ENCODE assay signal across 9 cellular contexts in the genomic region with DNA sequence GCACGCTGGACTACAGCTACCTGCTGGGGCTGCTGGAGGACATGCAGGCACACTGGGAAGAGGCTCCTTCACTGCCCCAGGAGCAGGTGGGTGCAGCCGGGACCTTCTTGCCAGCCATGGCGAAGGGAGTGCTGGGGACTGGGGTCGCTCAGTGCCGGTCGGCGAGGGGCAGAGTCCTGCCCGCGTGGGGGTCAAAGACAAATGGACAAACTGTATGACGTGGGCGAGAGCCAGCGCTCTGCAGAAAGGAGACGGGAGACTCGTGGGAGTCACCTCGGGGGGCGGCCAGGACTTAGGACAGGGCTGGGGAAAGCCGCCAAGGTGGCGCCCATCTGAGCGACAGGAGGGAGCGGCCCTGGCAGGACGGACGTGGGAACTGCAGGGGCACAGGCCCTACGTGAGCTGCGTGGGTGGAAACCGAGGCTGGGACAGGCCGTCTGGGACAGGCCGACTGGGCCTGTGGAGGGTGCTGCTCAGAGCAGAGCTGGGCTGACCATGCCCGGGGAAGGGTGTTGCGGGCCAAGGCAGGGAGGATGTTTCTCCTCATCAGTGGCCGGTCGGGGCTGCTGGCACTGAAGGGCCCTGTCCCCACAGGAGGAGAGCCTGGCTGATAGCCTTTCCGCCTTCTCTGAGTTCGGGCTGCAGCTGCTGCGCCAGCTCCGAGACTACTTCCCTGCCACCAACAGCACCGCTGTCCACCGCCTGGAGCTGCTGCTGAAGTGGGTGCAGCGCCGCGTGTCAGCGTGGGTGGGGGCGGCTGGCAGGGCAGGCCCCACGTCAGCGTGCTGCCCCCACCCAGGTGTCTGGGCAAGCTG. TPM values are rescaled to one million over a fixed set of nuclear protein-coding genes. Genes with fewer than 3 reads are reported as not detected.
DNase-seq lines count a peak whose midpoint lies in the region; ATAC-seq and TF ChIP-seq lines count a peak whose summit lies in the region.
"Had no signal": no experiment of that assay in that cellular context is flagged by ENCODE, and none has a peak within 500 bp of the region (broad histone marks: within the 10 kb centered on the region; RNA-seq: fewer than 3 reads in every experiment).

No MANE protein-coding gene starts in this region.

- TF ChIP-seq CTCF in mammary epithelial cell (conservative IDR thresholded peaks at IDR 0.05 in 1 of 2, IDR thresholded peaks at IDR 0.05 in 1 of 2; ENCODE audit: extremely low read depth in 1 of 2, insufficient read depth in 1 of 2, low read depth in 1 of 2, low read length in 2 of 2): no peak

- H3K36me3 ChIP-seq in CD4-positive, CD25-positive, alpha-beta regulatory T cell (ENCODE audit: control insufficient read depth, insufficient read depth, low read length): peaks cover 2% of the 10 kb centered on the region
- no peaks in the 10 kb centered on the region for H3K36me3 ChIP-seq in mammary epithelial cell (ENCODE audit: insufficient read depth, low read length)

- no peaks in the 10 kb centered on the region for H3K27me3 Mint-ChIP-seq in CD4-positive, CD25-positive, alpha-beta regulatory T cell
- H3K27me3 Mint-ChIP-seq in naive B cell: no peaks in the 10 kb centered on the region

- CTCF ChIA-PET in mammary epithelial cell (lab: Charles Lee; ENCODE audit: low non-redundant PET): no interaction called here

- H3K27me3 ChIP-seq in CD4-positive, CD25-positive, alpha-beta regulatory T cell (ENCODE audit: control insufficient read depth, insufficient read depth, low read length): no peaks in the 10 kb centered on the region
- H3K27me3 ChIP-seq in mammary epithelial cell (ENCODE audit: insufficient read depth, low read length): no peaks in the 10 kb centered on the region

- in situ Hi-C loops in mammary epithelial cell (cut with MboI; ENCODE audit: low sequenced_read_pairs in 2 of 2): no loop called here

- peaks cover 20% of the 10 kb centered on the region for H3K4me1 ChIP-seq in CD4-positive, CD25-positive, alpha-beta regulatory T cell (ENCODE audit: control insufficient read depth, insufficient read depth, low read length, poor library complexity, severe bottlenecking)
- H3K4me1 ChIP-seq in mammary epithelial cell (ENCODE audit: insufficient read depth, low read length): peaks cover 16% of the 10 kb centered on the region

- H3K27ac Mint-ChIP-seq in CD4-positive, CD25-positive, alpha-beta regulatory T cell: peak overlapping the region; percentile 53 to 75 (median 60)
- peak overlapping the region in 3 of 6 donors; percentile 57 to 79 (median 66) for H3K27ac Mint-ChIP-seq in naive B cell

- dilution Hi-C loops in mammary epithelial cell (cut with HindIII; ENCODE audit: low sequenced_read_pairs): no loop called here

- BruUV-seq in mammary epithelial cell (replicated peaks; lab: Mats Ljungman, UMichigan): no TSS peak

- no peaks in the 10 kb centered on the region for H3K79me2 ChIP-seq in mammary epithelial cell (ENCODE audit: insufficient read depth, low read length)

- no peaks in the 10 kb centered on the region for H4K20me1 ChIP-seq in mammary epithelial cell (ENCODE audit: insufficient read depth, low read length)

- no peaks in the 10 kb centered on the region for H3K36me3 Mint-ChIP-seq in CD4-positive, CD25-positive, alpha-beta regulatory T cell
- H3K36me3 Mint-ChIP-seq in naive B cell: no peaks in the 10 kb centered on the region

- no peak overlapping the region for H3K4me3 ChIP-seq in CD4-positive, CD25-positive, alpha-beta regulatory T cell (ENCODE audit: low read depth, low read length)
- H3K4me3 ChIP-seq in mammary epithelial cell (replicated peaks in 1 of 3; ENCODE audit: insufficient read depth in 1 of 3, low read depth in 2 of 3, low read length in 3 of 3): no peak overlapping the region

- H3K27ac ChIP-seq in CD4-positive, CD25-positive, alpha-beta regulatory T cell (ENCODE audit: insufficient read depth, low read length, poor library complexity, severe bottlenecking): no peak overlapping the region
- H3K27ac ChIP-seq in mammary epithelial cell (ENCODE audit: insufficient read depth, low read depth, low read length): no peak overlapping the region

- peak overlapping the region; percentile 62 for H3K4me2 ChIP-seq in mammary epithelial cell (ENCODE audit: insufficient read depth, low read depth, low read length)

- H3K9me3 Mint-ChIP-seq in CD4-positive, CD25-positive, alpha-beta regulatory T cell: no peaks in the 10 kb centered on the region
- no peaks in the 10 kb centered on the region for H3K9me3 Mint-ChIP-seq in naive B cell

- H3K9ac ChIP-seq in mammary epithelial cell (ENCODE audit: insufficient read depth, low read length): no peak overlapping the region

- H3K4me3 Mint-ChIP-seq in CD4-positive, CD25-positive, alpha-beta regulatory T cell: peak overlapping the region; percentile 63 to 80 (median 72)
- peak overlapping the region in 7 of 8 donors; percentile 46 to 93 (median 69) for H3K4me3 Mint-ChIP-seq in naive B cell

- no peak overlapping the region for H2AFZ ChIP-seq in mammary epithelial cell (ENCODE audit: low read depth, low read length)

- intact Hi-C loops in mammary epithelial cell (cut with micrococcal nuclease): loop anchor here (5.0 kb wide), 1 partner anchor 36 kb away; a partner anchor contains a TSS

- WGBS in mammary epithelial cell (ENCODE audit: low coverage, missing lambda C conversion rate): 37% methylated on average over 19 of the region's 44 CpGs

- DNase-seq in CD4-positive, CD25-positive, alpha-beta regulatory T cell: no peak
- no peak for DNase-seq in mammary epithelial cell
- DNase-seq in naive B cell: no peak
- no peak for DNase-seq in COLO829 (ENCODE audit: low spot score)
- DNase-seq in NCI-H345 (lab: John Stamatoyannopoulos, UW): no peak
- DNase-seq in HuH-7.5 (ENCODE audit: low spot score): no peak
- DNase-seq: amniotic stem cell had no signal

- H3K4me1 Mint-ChIP-seq in CD4-positive, CD25-positive, alpha-beta regulatory T cell: peaks cover 0 to 16% (median 3%) of the 10 kb centered on the region in 4 donors
- H3K4me1 Mint-ChIP-seq in naive B cell: peaks cover 13 to 18% (median 17%) of the 10 kb centered on the region in 3 donors

- no peaks in the 10 kb centered on the region for H3K9me3 ChIP-seq in CD4-positive, CD25-positive, alpha-beta regulatory T cell (ENCODE audit: control insufficient read depth in 2 of 2, low read length in 2 of 2)
- H3K9me3 ChIP-seq in mammary epithelial cell (replicated peaks; ENCODE audit: insufficient read depth, low read length): no peaks in the 10 kb centered on the region

- ATAC-seq in CD4-positive, CD25-positive, alpha-beta regulatory T cell (ENCODE audit: low read depth in 2 of 2): no peak
- ATAC-seq in HG03442 (IDR thresholded peaks at IDR 0.05; ENCODE audit: unreplicated experiment): peak; percentile 11
- ATAC-seq in naive B cell (ENCODE audit: low read depth in 2 of 2): no peak
- ATAC-seq in HG03460 (IDR thresholded peaks at IDR 0.05; ENCODE audit: unreplicated experiment): no peak

RNA-seq across cellular contexts. Expression of a gene that starts 8.0 kb away (rescaled TPM):
- 31.5 TPM for total RNA-seq in CD4-positive, CD25-positive, alpha-beta regulatory T cell
- 100 to 1,000 TPM in 1 of 4 donors, 10 to 100 TPM in 3; 81.1 to 103 (median 94.1) TPM for polyA plus RNA-seq in CD4-positive, CD25-positive, alpha-beta regulatory T cell
- 10 to 100 TPM; 43.8 to 62.1 TPM for total RNA-seq in mammary epithelial cell
- 54.6 TPM for polyA plus RNA-seq in mammary epithelial cell
- polyA minus RNA-seq in mammary epithelial cell: 28.6 TPM
- 100 to 1,000 TPM in 3 of 6 donors, 10 to 100 TPM in 3; 87.9 to 103 (median 99.1) TPM for polyA plus RNA-seq in naive B cell (ENCODE audit: low read depth in 6 of 6)

RNA-seq across cellular contexts. Expression of a gene that starts 8.1 kb away (rescaled TPM):
- total RNA-seq in CD4-positive, CD25-positive, alpha-beta regulatory T cell: 44.1 TPM
- 10 to 100 TPM; 43.2 to 51.3 (median 46.3) TPM for polyA plus RNA-seq in CD4-positive, CD25-positive, alpha-beta regulatory T cell
- total RNA-seq in mammary epithelial cell: 10 to 100 TPM; 33.3 to 34.8 TPM
- 37.2 TPM for polyA plus RNA-seq in mammary epithelial cell
- 16.2 TPM for polyA minus RNA-seq in mammary epithelial cell
- polyA plus RNA-seq in naive B cell (ENCODE audit: low read depth in 6 of 6): 10 to 100 TPM; 39.7 to 52.1 (median 44.6) TPM

RNA-seq across cellular contexts. Expression of a gene that starts 10.2 kb away (rescaled TPM):
- 3.1 TPM for total RNA-seq in CD4-positive, CD25-positive, alpha-beta regulatory T cell
- polyA plus RNA-seq in CD4-positive, CD25-positive, alpha-beta regulatory T cell: under 1 TPM; 0.11 to 0.79 (median 0.27) TPM
- total RNA-seq in mammary epithelial cell: 1 to 10 TPM; 1.0 to 1.3 TPM
- 0.11 TPM for polyA plus RNA-seq in mammary epithelial cell
- polyA minus RNA-seq in mammary epithelial cell: 0.78 TPM
- 1 to 10 TPM in 1 of 6 donors, under 1 TPM in 4, not detected in 1; 0.20 to 1.3 (median 0.67) TPM for polyA plus RNA-seq in naive B cell (ENCODE audit: low read depth in 6 of 6)

RNA-seq across cellular contexts. Expression of a gene that starts 34.2 kb away (rescaled TPM):
- total RNA-seq in CD4-positive, CD25-positive, alpha-beta regulatory T cell: 205 TPM
- polyA plus RNA-seq in CD4-positive, CD25-positive, alpha-beta regulatory T cell: 100 to 1,000 TPM in 1 of 4 donors, 10 to 100 TPM in 3; 75.5 to 124 (median 89.6) TPM
- 100 to 1,000 TPM in 1 of 2 donors, 10 to 100 TPM in 1; 42.7 to 157 TPM for total RNA-seq in mammary epithelial cell
- 91.3 TPM for polyA plus RNA-seq in mammary epithelial cell
- polyA minus RNA-seq in mammary epithelial cell: 104 TPM
- polyA plus RNA-seq in naive B cell (ENCODE audit: low read depth in 6 of 6): 100 to 1,000 TPM in 5 of 6 donors, 10 to 100 TPM in 1; 99.5 to 121 (median 114) TPM
